Comparison of ENCODE assay signal across 12 cellular contexts in genomic region chr2:138421971-138422335, GRCh38.
DNase-seq lines count a peak whose midpoint lies in the region; ATAC-seq and TF ChIP-seq lines count a peak whose summit lies in the region.
"Had no signal": no experiment of that assay in that cellular context is flagged by ENCODE, and none has a peak within 500 bp of the region (broad histone marks: within the 10 kb centered on the region; RNA-seq: fewer than 3 reads in every experiment).

No MANE protein-coding gene starts in this region.

- peaks cover 9% of the 10 kb centered on the region; the same call in 2 of the 3 replicates for H3K4me1 Mint-ChIP-seq in GM23338
- H3K4me1 Mint-ChIP-seq: stimulated activated memory B cell treated with anti-CD40 and anti-IgM and Interleukin-4, amounts not matched to agents 10 μg/mL and 1 μg/mL and 100 μg/mL, for 72 hours had no signal

- H3K27ac ChIP-seq in SJCRH30: no peak overlapping the region
- no peak overlapping the region for H3K27ac ChIP-seq in upper lobe of left lung
- no peak overlapping the region for H3K27ac ChIP-seq in GM23338 (ENCODE audit: low read depth)
- H3K27ac ChIP-seq: neutrophil had no signal

- DNase-seq in NOMO-1 (lab: John Stamatoyannopoulos, UW; ENCODE audit: unreplicated experiment in 2 of 2) (peak; percentile 1 to 5), NOMO-1 treated with dmso at 0.1 percent for 144 hours (lab: John Stamatoyannopoulos, UW; ENCODE audit: unreplicated experiment) (no peak), SJCRH30 (peak; percentile 6 to 16), foreskin melanocyte (peak; percentile 32), upper lobe of left lung (peak in 1 of 2 donors; percentile 53), mucosa of gallbladder (ENCODE audit: low spot score) (no peak), GM23338 (ENCODE audit: low spot score) (no peak)
- DNase-seq: C1 segment of cervical spinal cord, SHP77 had no signal

- no peaks in the 10 kb centered on the region; the same call in 1 of the 2 replicates for H3K9me2 ChIP-seq in GM23338 (ENCODE audit: insufficient read depth)

- H4K20me1 ChIP-seq in GM23338 (replicated peaks; ENCODE audit: insufficient read depth): no peaks in the 10 kb centered on the region

- H3K27me3 Mint-ChIP-seq in GM23338 (ENCODE audit: insufficient read depth, low read depth, poor library complexity): no peaks in the 10 kb centered on the region
- H3K27me3 Mint-ChIP-seq: stimulated activated memory B cell treated with anti-CD40 and anti-IgM and Interleukin-4, amounts not matched to agents 10 μg/mL and 1 μg/mL and 100 μg/mL, for 72 hours had no signal

- peaks cover 29% of the 10 kb centered on the region for H3K9me3 Mint-ChIP-seq in GM23338

- H3K4me3 Mint-ChIP-seq in GM23338: no peak overlapping the region
- H3K4me3 Mint-ChIP-seq: stimulated activated memory B cell treated with anti-CD40 and anti-IgM and Interleukin-4, amounts not matched to agents 10 μg/mL and 1 μg/mL and 100 μg/mL, for 72 hours had no signal

- no peak overlapping the region for H3K27ac Mint-ChIP-seq in GM23338
- H3K27ac Mint-ChIP-seq: stimulated activated memory B cell treated with anti-CD40 and anti-IgM and Interleukin-4, amounts not matched to agents 10 μg/mL and 1 μg/mL and 100 μg/mL, for 72 hours had no signal

- H3F3A ChIP-seq in GM23338 (replicated peaks; ENCODE audit: low read depth): no peaks in the 10 kb centered on the region

- H3K9me3 ChIP-seq in SJCRH30 (replicated peaks): no peaks in the 10 kb centered on the region; the same call in 1 of the 2 replicates
- peaks cover 0 to 14% (median 1%) of the 10 kb centered on the region in 4 donors for H3K9me3 ChIP-seq in upper lobe of left lung
- H3K9me3 ChIP-seq: neutrophil had no signal

- peaks cover 28% of the 10 kb centered on the region for H3K36me3 Mint-ChIP-seq in GM23338 (ENCODE audit: low read depth)

- H3K4me1 ChIP-seq in SJCRH30: peaks cover 6% of the 10 kb centered on the region; the same call in 1 of the 2 replicates
- peaks cover 0 to 7% (median 0%) of the 10 kb centered on the region in 4 donors for H3K4me1 ChIP-seq in upper lobe of left lung
- H3K4me1 ChIP-seq in GM23338 (ENCODE audit: insufficient read depth): no peaks in the 10 kb centered on the region

- H3K27me3 ChIP-seq in SJCRH30 (no peaks in the 10 kb centered on the region), upper lobe of left lung (no peaks in the 10 kb centered on the region), GM23338 (ENCODE audit: insufficient read depth) (no peaks in the 10 kb centered on the region)
- H3K27me3 ChIP-seq: neutrophil had no signal

- H3K4me3 ChIP-seq in SJCRH30 (no peak overlapping the region), upper lobe of left lung (no peak overlapping the region), GM23338 (no peak overlapping the region)

- H3K79me2 ChIP-seq in GM23338 (replicated peaks; ENCODE audit: insufficient read depth): no peaks in the 10 kb centered on the region

- no peak for TF ChIP-seq POLR2A in upper lobe of left lung (IDR thresholded peaks at IDR 0.05)

- TF ChIP-seq CTCF in upper lobe of left lung (IDR thresholded peaks at IDR 0.05): no peak
- no peak for TF ChIP-seq CTCF in GM23338 (conservative IDR thresholded peaks at IDR 0.05; ENCODE audit: low read depth in 2 of 2)

- H3K36me3 ChIP-seq in SJCRH30 (no peaks in the 10 kb centered on the region), upper lobe of left lung (no peaks in the 10 kb centered on the region), GM23338 (ENCODE audit: insufficient read depth) (peaks cover 11% of the 10 kb centered on the region; the same call in 1 of the 2 replicates)
- H3K36me3 ChIP-seq: neutrophil had no signal

- no peak overlapping the region; the same call in 1 of the 2 replicates for H2AFZ ChIP-seq in GM23338

- H3K4me2 ChIP-seq in GM23338: no peak overlapping the region

- ATAC-seq in upper lobe of left lung (ENCODE audit: low FRiP score in 2 of 2) (peak; percentile 83 to 84), HG03520 (IDR thresholded peaks at IDR 0.05; ENCODE audit: unreplicated experiment) (no peak), GM23338 (no peak)
- ATAC-seq: stimulated activated memory B cell treated with anti-CD40 and anti-IgM and Interleukin-4, amounts not matched to agents 10 μg/mL and 1 μg/mL and 100 μg/mL, for 72 hours had no signal

- peak in 1 of 4 donors; percentile 32 for TF ChIP-seq EP300 in upper lobe of left lung (IDR thresholded peaks at IDR 0.05)

TF ChIP-seq in GM23338, 12 proteins besides CTCF, POLR2A, EP300 and RAD21 (continues in another document):
- TF ChIP-seq EZH2phosphoT487 (IDR thresholded peaks at IDR 0.05; ENCODE audit: unreplicated experiment) (no peak), JUNB (IDR thresholded peaks at IDR 0.05; ENCODE audit: unreplicated experiment) (no peak), STAT1 (IDR thresholded peaks at IDR 0.05; ENCODE audit: unreplicated experiment) (no peak), POLR2AphosphoS5 (IDR thresholded peaks at IDR 0.05; ENCODE audit: low read depth) (no peak), EZH2 (IDR thresholded peaks at IDR 0.05; ENCODE audit: low read depth, unreplicated experiment) (no peak), ZNF114 (CRISPR knock-in tag; IDR thresholded peaks at IDR 0.05) (no peak), CREB1 (CRISPR knock-in tag; IDR thresholded peaks at IDR 0.05; ENCODE audit: low read depth) (no peak), NANOG (IDR thresholded peaks at IDR 0.05; ENCODE audit: borderline replicate concordance) (no peak), ZNF331 (CRISPR knock-in tag; IDR thresholded peaks at IDR 0.05; ENCODE audit: low read depth) (no peak), ETS1 (IDR thresholded peaks at IDR 0.05) (no peak), ZNF462 (CRISPR knock-in tag; IDR thresholded peaks at IDR 0.05) (no peak)

Comparison
In these comparisons a context has a peak if more than half of its experiments do, and no peak if none do; other contexts are left out.
1. DNase-seq: peak in NOMO-1 (2 of 2), SJCRH30 (2 of 2) and foreskin melanocyte (single experiment); none in NOMO-1 treated with dmso at 0.1 percent for 144 hours (single experiment), mucosa of gallbladder (single experiment) and GM23338 (single experiment).
2. ATAC-seq: peak in upper lobe of left lung (2 of 2); none in HG03520 (single experiment) and GM23338 (single experiment).